In genomic region chr10:86356306-86356705, GRCh38 we compare ENCODE assay signal across 14 cellular contexts. TPM values are rescaled to one million over a fixed set of nuclear protein-coding genes. Genes with fewer than 3 reads are reported as not detected.
A peak's percentile ranks its signal among the peaks of the same experiment; 100 is the strongest.
DNase-seq lines count a peak whose midpoint lies in the region; ATAC-seq, FAIRE-seq and TF ChIP-seq lines count a peak whose summit lies in the region.
"Had no signal": no experiment of that assay in that cellular context is flagged by ENCODE, and none has a peak within 500 bp of the region (broad histone marks: within the 10 kb centered on the region; RNA-seq: fewer than 3 reads in every experiment).

No MANE protein-coding gene starts in this region.

- DNase-seq in HL-60 (ENCODE audit: low read depth in 1 of 2, low spot score in 1 of 2): no peak
- DNase-seq in NB4 (ENCODE audit: low read depth): peak; percentile 60
- peak; percentile 21 for DNase-seq in kidney
- peak; percentile 30 for DNase-seq in superior temporal gyrus (ENCODE audit: extremely low spot score)
- DNase-seq in cortex of kidney (lab: John Stamatoyannopoulos, UW): no peak
- no peak for DNase-seq in GM23248
- DNase-seq: H7, NCI-H1105 treated with DMSO at 0.1 percent for 48 hours, NCI-H187 treated with DMSO at 0.1 percent for 48 hours, NCI-H446, PC-9 had no signal

- WGBS in GM23248 (ENCODE audit: low coverage in 1 of 2, low lambda C conversion rate in 2 of 2, missing lambda C conversion rate in 2 of 2), 2 experiments: 55 to 64% methylated on average over 3 of the region's 3 CpGs

- no peak overlapping the region for H3K4me2 ChIP-seq in GM23248 (ENCODE audit: unreplicated experiment)
- H3K4me2 ChIP-seq: PC-9 had no signal

- no peak for FAIRE-seq in kidney (lab: Jason Lieb, UNC)
- FAIRE-seq: HTR-8/SVneo had no signal

- no peak for ATAC-seq in HG03280 (IDR thresholded peaks at IDR 0.05; ENCODE audit: unreplicated experiment)

- H2AFZ ChIP-seq in GM23248: no peak overlapping the region
- H2AFZ ChIP-seq: PC-9 had no signal

- H3K4me1 ChIP-seq in kidney (ENCODE audit: control insufficient read depth in 1 of 2, insufficient read depth in 1 of 2, low read depth in 1 of 2, low read length in 2 of 2): peaks cover 0 to 2% of the 10 kb centered on the region in 2 donors
- no peaks in the 10 kb centered on the region for H3K4me1 ChIP-seq in GM23248 (ENCODE audit: insufficient read depth)

- H3K9me3 ChIP-seq in kidney (ENCODE audit: control insufficient read depth in 1 of 2, low read length in 2 of 2) (no peaks in the 10 kb centered on the region), GM23248 (ENCODE audit: low read depth) (no peaks in the 10 kb centered on the region)

- H3K4me3 ChIP-seq in HL-60 (replicated peaks; ENCODE audit: insufficient read depth, low read length): no peak overlapping the region
- H3K4me3 ChIP-seq in NB4 (ENCODE audit: low read depth, low read length): no peak overlapping the region
- H3K4me3 ChIP-seq in kidney (ENCODE audit: low read length in 2 of 2): no peak overlapping the region
- no peak overlapping the region for H3K4me3 ChIP-seq in GM23248
- H3K4me3 ChIP-seq: PC-9, SK-N-MC had no signal

- H3K9me2 ChIP-seq in GM23248 (ENCODE audit: insufficient read depth): no peaks in the 10 kb centered on the region

- H3K9ac ChIP-seq in kidney (ENCODE audit: low read length in 2 of 2) (no peak overlapping the region), GM23248 (no peak overlapping the region)

- no peaks in the 10 kb centered on the region for H3K36me3 ChIP-seq in kidney (ENCODE audit: control insufficient read depth in 1 of 2, insufficient read depth in 2 of 2, low read length in 2 of 2)
- H3K36me3 ChIP-seq in GM23248 (ENCODE audit: low read depth): no peaks in the 10 kb centered on the region

- H4K20me1 ChIP-seq in GM23248 (ENCODE audit: insufficient read depth): no peaks in the 10 kb centered on the region

- TF ChIP-seq CTCF in HL-60 (IDR thresholded peaks at IDR 0.05; ENCODE audit: insufficient read depth, low read length): no peak
- TF ChIP-seq CTCF in NB4 (IDR thresholded peaks at IDR 0.05; ENCODE audit: low read depth, low read length): no peak
- no peak for TF ChIP-seq CTCF in kidney (IDR thresholded peaks at IDR 0.05; ENCODE audit: borderline replicate concordance, extremely low read depth, insufficient read depth)

- no peaks in the 10 kb centered on the region for H3K79me2 ChIP-seq in GM23248 (ENCODE audit: insufficient read depth)

- H3K27ac ChIP-seq in HL-60 (replicated peaks) (peak overlapping the region; percentile 88), kidney (ENCODE audit: low read depth in 2 of 2, low read length in 2 of 2) (no peak overlapping the region), GM23248 (no peak overlapping the region)
- H3K27ac ChIP-seq: PC-9, SK-N-MC had no signal

- H3K27me3 ChIP-seq in HL-60 (ENCODE audit: insufficient read depth, poor library complexity, severe bottlenecking): no peaks in the 10 kb centered on the region
- peaks cover 6% of the 10 kb centered on the region; the same call in 1 of the 2 replicates for H3K27me3 ChIP-seq in GM23248 (replicated peaks; ENCODE audit: insufficient read depth)

- no peak for TF ChIP-seq POLR2A in NB4 (IDR thresholded peaks at IDR 0.05; ENCODE audit: extremely low read depth, insufficient read length)

- H3F3A ChIP-seq in GM23248 (ENCODE audit: insufficient read depth): no peaks in the 10 kb centered on the region

- in situ Hi-C loops in GM23248 (cut with MboI): no loop called here

- intact Hi-C loops in kidney (cut with DNase I): no loop called here

RNA-seq across cellular contexts. Expression of gene GRID1, which starts 10.3 kb away (rescaled TPM):
- total RNA-seq in kidney: 1.4 TPM
- polyA plus RNA-seq in kidney (ENCODE audit: insufficient read depth, low read depth, low replicate concordance) (0.37 TPM), GM23248 (2016; fragmentation: Nextera tagmentation; extraction: Ambion mirVana) (not detected in 2 replicates)
- total RNA-seq in GM23248 (2014; rRNA removed; shearing (Covaris generic)): not detected in 2 replicates
- total RNA-seq: PC-9 had no signal

Comparison
In these comparisons a context has a peak if more than half of its experiments do, and no peak if none do; other contexts are left out.
1. DNase-seq: peak in NB4 (single experiment), kidney (single experiment) and superior temporal gyrus (single experiment); none in HL-60 (0 of 2), cortex of kidney (single experiment) and GM23248 (single experiment).